Comparison of ENCODE assay signal across 9 cellular contexts in the genomic region with DNA sequence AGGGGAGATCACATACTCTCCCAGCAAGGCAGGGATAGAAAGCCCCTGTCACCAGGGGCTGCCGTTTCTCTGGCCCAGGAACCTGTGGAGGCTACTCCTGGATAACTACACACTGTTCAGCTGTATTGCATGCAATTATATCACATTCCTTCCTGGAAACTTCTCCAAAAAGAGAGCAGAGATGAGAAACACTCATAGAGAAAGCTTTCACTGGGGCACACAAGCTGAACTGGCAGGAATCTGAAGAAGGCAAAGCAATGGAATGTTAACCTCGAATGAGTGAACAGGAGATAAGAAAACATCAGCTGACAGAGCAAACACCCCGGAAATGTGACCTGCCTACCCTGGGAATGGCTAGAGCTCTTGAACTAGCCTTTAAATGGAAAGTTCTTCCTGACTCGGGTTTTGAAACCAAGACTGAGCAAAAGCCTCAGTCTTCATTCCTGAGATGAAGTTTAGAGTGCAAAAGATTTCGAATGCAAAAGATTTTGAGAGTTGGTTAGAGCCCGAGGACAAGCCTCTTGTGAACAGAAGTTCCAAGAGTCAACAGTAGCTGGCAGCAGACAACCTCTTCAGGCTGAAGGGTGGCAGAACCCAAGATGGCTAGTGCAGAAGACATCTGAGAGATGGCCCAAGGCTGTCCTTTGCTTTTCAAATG. TPM values are rescaled to one million over a fixed set of nuclear protein-coding genes. Genes with fewer than 3 reads are reported as not detected.
DNase-seq lines count a peak whose midpoint lies in the region; ATAC-seq and TF ChIP-seq lines count a peak whose summit lies in the region.
"Had no signal": no experiment of that assay in that cellular context is flagged by ENCODE, and none has a peak within 500 bp of the region (broad histone marks: within the 10 kb centered on the region; RNA-seq: fewer than 3 reads in every experiment).

No MANE protein-coding gene starts in this region.

- no peak overlapping the region for H3K4me3 Mint-ChIP-seq in stimulated activated naive CD8-positive, alpha-beta T cell treated with anti-CD3 and anti-CD28 coated beads, Interleukin-15, amount 100 ng/mL, for 72 hours
- H3K4me3 Mint-ChIP-seq: dendritic cell treated with granulocyte-macrophage colony-stimulating factor and Interleukin-4, amounts not matched to agents 40 ng/mL and 50 ng/mL, for 4 days had no signal

- intact Hi-C loops in right lobe of liver (cut with DNase I), result loop anchor here (10.0 kb wide), 2 partner anchors 82 to 92 kb away; partner anchors contain the start of gene ZNHIT6 (in 1 of the 2)

- no peaks in the 10 kb centered on the region for H3K27me3 Mint-ChIP-seq in stimulated activated naive CD8-positive, alpha-beta T cell treated with anti-CD3 and anti-CD28 coated beads, Interleukin-15, amount 100 ng/mL, for 72 hours

- peaks cover 0 to 7% (median 3%) of the 10 kb centered on the region in 4 donors for H3K4me1 ChIP-seq in right lobe of liver

- H3K9me3 ChIP-seq in right lobe of liver, result no peaks in the 10 kb centered on the region

- no peak for TF ChIP-seq POLR2A in right lobe of liver (IDR thresholded peaks at IDR 0.05)

- H3K4me3 ChIP-seq in astrocyte of the spinal cord (ENCODE audit: low read depth, low read length), result no peak overlapping the region
- H3K4me3 ChIP-seq in right lobe of liver, result no peak overlapping the region

- peak overlapping the region; percentile 8 to 27 (median 24) for H3K27ac ChIP-seq in right lobe of liver

- DNase-seq in AG09319 (ENCODE audit: extremely low read depth, low read depth) (peak; percentile 62), HS-5 (ENCODE audit: low read depth) (peak; percentile 91), astrocyte of the spinal cord (ENCODE audit: low read depth, low spot score) (peak; percentile 89), right lobe of liver (peak in 1 of 3 donors; percentile 54), NCI-H2227 treated with DMSO at 0.1 percent for 48 hours (lab: John Stamatoyannopoulos, UW) (no peak), NCI-H1092 (lab: John Stamatoyannopoulos, UW) (no peak)
- DNase-seq in stimulated activated naive CD8-positive, alpha-beta T cell treated with anti-CD3 and anti-CD28 coated beads, Interleukin-15, amount 100 ng/mL, for 72 hours, result no peak

- ATAC-seq in right lobe of liver (peak; percentile 81 to 90 (median 84)), HG02973 (IDR thresholded peaks at IDR 0.05; ENCODE audit: unreplicated experiment) (no peak)
- no peak for ATAC-seq in stimulated activated naive CD8-positive, alpha-beta T cell treated with anti-CD3 and anti-CD28 coated beads, Interleukin-15, amount 100 ng/mL, for 72 hours

- 17% methylated on average over 6 of the region's 6 CpGs for WGBS in right lobe of liver (ENCODE audit: insufficient coverage, low coverage, low lambda C conversion rate, missing lambda C conversion rate)

- H3K4me1 Mint-ChIP-seq in stimulated activated naive CD8-positive, alpha-beta T cell treated with anti-CD3 and anti-CD28 coated beads, Interleukin-15, amount 100 ng/mL, for 72 hours, result no peaks in the 10 kb centered on the region

- TF ChIP-seq CTCF in AG09319 (IDR thresholded peaks at IDR 0.05; ENCODE audit: low read depth, low read length), result peak; percentile 67
- peak; percentile 68 for TF ChIP-seq CTCF in astrocyte of the spinal cord (IDR thresholded peaks at IDR 0.05; ENCODE audit: low read depth, low read length)
- TF ChIP-seq CTCF in right lobe of liver (IDR thresholded peaks at IDR 0.05), result peak; percentile 41 to 76 (median 60)

- H3K9me3 Mint-ChIP-seq in stimulated activated naive CD8-positive, alpha-beta T cell treated with anti-CD3 and anti-CD28 coated beads, Interleukin-15, amount 100 ng/mL, for 72 hours, result peaks cover 0 to 8% of the 10 kb centered on the region in 2 donors

- no peaks in the 10 kb centered on the region for H3K27me3 ChIP-seq in right lobe of liver

- in situ Hi-C loops in astrocyte of the spinal cord (cut with HindIII; ENCODE audit: low sequenced_read_pairs), result no loop called here

- H3K36me3 ChIP-seq in right lobe of liver, result no peaks in the 10 kb centered on the region

- H3K27ac Mint-ChIP-seq in stimulated activated naive CD8-positive, alpha-beta T cell treated with anti-CD3 and anti-CD28 coated beads, Interleukin-15, amount 100 ng/mL, for 72 hours, result no peak overlapping the region
- H3K27ac Mint-ChIP-seq: dendritic cell treated with granulocyte-macrophage colony-stimulating factor and Interleukin-4, amounts not matched to agents 40 ng/mL and 50 ng/mL, for 4 days had no signal

RNA-seq across cellular contexts. Expression of gene CCN1, which starts 32.3 kb away (rescaled TPM):
- 10 to 100 TPM in 5 of 6 experiments, 1 to 10 TPM in 1; 6.7 to 62.4 (median 47.8) TPM for total RNA-seq in right lobe of liver

Comparison
In these comparisons a context has a peak if more than half of its experiments do, and no peak if none do; other contexts are left out.
1. DNase-seq: peak in AG09319 (single experiment), HS-5 (single experiment) and astrocyte of the spinal cord (single experiment); none in stimulated activated naive CD8-positive, alpha-beta T cell treated with anti-CD3 and anti-CD28 coated beads, Interleukin-15, amount 100 ng/mL, for 72 hours (0 of 2), NCI-H2227 treated with DMSO at 0.1 percent for 48 hours (single experiment) and NCI-H1092 (single experiment).
2. ATAC-seq: peak in right lobe of liver (4 of 4); none in HG02973 (single experiment) and stimulated activated naive CD8-positive, alpha-beta T cell treated with anti-CD3 and anti-CD28 coated beads, Interleukin-15, amount 100 ng/mL, for 72 hours (single experiment).
3. Peak in every context shown above with its lines, with median percentiles within 50 percentile points of each other: CTCF ChIP-seq.